1 cellular context compared by ENCODE assay signal in genomic region chr7:5620459-5620881, GRCh38.
TF ChIP-seq lines count a peak whose summit lies in the region.

No MANE protein-coding gene starts in this region.

TF ChIP-seq in K562, 482 proteins besides CTCF, POLR2A, EP300 and RAD21 (continued from another document):
- no peak for TF ChIP-seq THAP7 (CRISPR knock-in tag; IDR thresholded peaks at IDR 0.05)
- TF ChIP-seq SMAD4 (CRISPR knock-in tag; conservative IDR thresholded peaks at IDR 0.05), result no peak
- TF ChIP-seq ZNF197 (CRISPR knock-in tag; IDR thresholded peaks at IDR 0.05; ENCODE audit: low read depth), result no peak
- TF ChIP-seq C11orf30 (IDR thresholded peaks at IDR 0.05; ENCODE audit: low read depth), result no peak
